22 cellular contexts compared by ENCODE assay signal in the genomic region with DNA sequence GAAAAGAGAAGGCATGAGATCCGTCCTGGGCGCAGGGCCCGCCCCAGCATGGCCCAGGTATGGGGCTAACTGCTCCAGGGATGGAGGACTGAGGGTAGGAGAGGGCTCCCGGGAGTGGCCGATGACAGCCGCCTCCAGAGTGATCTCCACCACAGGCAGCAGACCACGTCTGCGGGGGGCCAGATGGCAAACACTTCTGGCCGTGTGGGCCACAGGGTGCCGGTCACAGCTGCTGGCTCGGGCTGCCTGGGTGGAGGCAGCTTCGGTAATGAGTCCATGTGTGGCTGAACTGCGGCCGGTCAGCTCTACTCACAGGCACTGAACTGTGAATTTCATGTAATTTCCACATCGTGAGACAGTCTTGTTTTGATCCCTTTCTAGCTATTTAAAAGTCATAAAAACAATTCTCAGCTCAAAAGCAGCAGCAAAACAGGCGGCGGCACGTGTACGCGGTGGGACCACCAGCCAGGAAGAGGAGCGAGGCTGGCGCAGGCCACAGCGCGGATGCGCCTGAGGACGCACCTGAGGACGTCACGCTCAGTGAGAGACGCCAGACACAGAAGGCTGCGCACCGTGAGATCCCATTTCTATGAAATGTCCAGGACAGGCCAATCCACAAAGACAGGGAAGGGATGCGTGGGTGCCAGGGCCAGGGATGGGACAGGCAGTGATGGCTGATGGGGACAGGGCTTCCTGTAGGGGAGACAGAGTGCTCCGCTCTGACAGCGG. TPM values are rescaled to one million over a fixed set of nuclear protein-coding genes. Genes with fewer than 3 reads are reported as not detected.
DNase-seq lines count a peak whose midpoint lies in the region; ATAC-seq and TF ChIP-seq lines count a peak whose summit lies in the region.
"Had no signal": no experiment of that assay in that cellular context is flagged by ENCODE, and none has a peak within 500 bp of the region (broad histone marks: within the 10 kb centered on the region; RNA-seq: fewer than 3 reads in every experiment).

No MANE protein-coding gene starts in this region.

- peaks cover 29 to 83% (median 73%) of the 10 kb centered on the region in 11 experiments; a peak in 21 of 22 replicates for H4K20me1 ChIP-seq in BLaER1 treated with 17β-estradiol and CSF1 and Interleukin-3, amounts not matched to agents 10 nM and 100 nM

- no peak for TF ChIP-seq CTCF in activated B cell treated with CpG ODN at 0.5 μM for 24 hours (IDR thresholded peaks at IDR 0.05)

- H3K27ac Mint-ChIP-seq in activated B cell treated with CpG ODN at 0.5 μM for 24 hours: peak overlapping the region; percentile 86
- H3K27ac Mint-ChIP-seq in naive thymus-derived CD8-positive, alpha-beta T cell: peak overlapping the region in 7 of 10 donors; percentile 11 to 69 (median 63)

- H3K4me1 ChIP-seq in BLaER1 treated with 17β-estradiol and CSF1 and Interleukin-3, amounts not matched to agents 10 nM and 100 nM: peaks cover 49 to 88% (median 81%) of the 10 kb centered on the region in 10 experiments

- H3K27me3 Mint-ChIP-seq in activated B cell treated with CpG ODN at 0.5 μM for 24 hours: no peaks in the 10 kb centered on the region
- no peaks in the 10 kb centered on the region for H3K27me3 Mint-ChIP-seq in naive thymus-derived CD8-positive, alpha-beta T cell

- H3K9ac ChIP-seq in BLaER1 treated with 17β-estradiol and CSF1 and Interleukin-3, amounts not matched to agents 10 nM and 100 nM: peak overlapping the region in 10 of 11 experiments; percentile 5 to 98 (median 93); a peak in 18 of 22 replicates

- ATAC-seq in activated B cell treated with CpG ODN at 0.5 μM for 24 hours (ENCODE audit: low read depth): peak; percentile 12
- no peak for ATAC-seq in naive thymus-derived CD8-positive, alpha-beta T cell
- ATAC-seq: activated CD4-positive, CD25-positive, alpha-beta regulatory T cell treated with anti-CD3 and anti-CD28 coated beads, Interleukin-2, amount 50 U/mL, for 24 hours; gastrocnemius medialis; left lobe of liver had no signal

- intact Hi-C loops in activated B cell treated with CpG ODN at 0.5 μM for 24 hours (cut with micrococcal nuclease): loop anchor here (2.0 kb wide), 1 partner anchor 52 kb away; no protein-coding TSS in a partner anchor

- H3K27ac ChIP-seq in BLaER1 treated with 17β-estradiol and CSF1 and Interleukin-3, amounts not matched to agents 10 nM and 100 nM: peak overlapping the region in 8 of 11 experiments; percentile 1 to 98 (median 94); a peak in 17 of 22 replicates
- H3K27ac ChIP-seq: epithelial cell of prostate, gastrocnemius medialis, SJSA1, thoracic aorta had no signal

- H3K4me3 Mint-ChIP-seq in activated B cell treated with CpG ODN at 0.5 μM for 24 hours: peak overlapping the region; percentile 70
- peak overlapping the region in 3 of 10 donors; percentile 22 to 48 (median 28) for H3K4me3 Mint-ChIP-seq in naive thymus-derived CD8-positive, alpha-beta T cell

- H3K9me3 Mint-ChIP-seq in activated B cell treated with CpG ODN at 0.5 μM for 24 hours: no peaks in the 10 kb centered on the region
- no peaks in the 10 kb centered on the region for H3K9me3 Mint-ChIP-seq in naive thymus-derived CD8-positive, alpha-beta T cell

- peak overlapping the region; percentile 84 to 98 (median 97) for H3K4me2 ChIP-seq in BLaER1 treated with 17β-estradiol and CSF1 and Interleukin-3, amounts not matched to agents 10 nM and 100 nM

- H3K9me3 ChIP-seq in BLaER1 treated with 17β-estradiol and CSF1 and Interleukin-3, amounts not matched to agents 10 nM and 100 nM (replicated peaks in 1 of 11): no peaks in the 10 kb centered on the region
- H3K9me3 ChIP-seq: BE2C, gastrocnemius medialis, SJSA1, thoracic aorta had no signal

- peaks cover 55% of the 10 kb centered on the region for H3K4me1 Mint-ChIP-seq in activated B cell treated with CpG ODN at 0.5 μM for 24 hours
- peaks cover 18 to 44% (median 38%) of the 10 kb centered on the region in 4 donors for H3K4me1 Mint-ChIP-seq in naive thymus-derived CD8-positive, alpha-beta T cell

- peaks cover 0 to 17% (median 0%) of the 10 kb centered on the region in 11 experiments; a peak in 5 of 22 replicates for H3K27me3 ChIP-seq in BLaER1 treated with 17β-estradiol and CSF1 and Interleukin-3, amounts not matched to agents 10 nM and 100 nM
- H3K27me3 ChIP-seq: BE2C, gastrocnemius medialis, SJSA1 had no signal

- POLR2A ChIA-PET in activated B cell treated with CpG ODN at 0.5 μM for 24 hours (lab: Charles Lee): interaction anchor here (0.5 to 4.5 kb wide), 9 partner anchors 9 to 276 kb away, joined by 3 to 23 read pairs (median 5); no protein-coding TSS in a partner anchor
- POLR2A ChIA-PET in naive thymus-derived CD8-positive, alpha-beta T cell (lab: Charles Lee): interaction anchor here (1.3 to 2.9 kb wide), 3 partner anchors 15 to 54 kb away, joined by 3 to 13 read pairs (median 3); no protein-coding TSS in a partner anchor

- H3K36me3 ChIP-seq in BLaER1 treated with 17β-estradiol and CSF1 and Interleukin-3, amounts not matched to agents 10 nM and 100 nM: peaks cover 20 to 52% (median 30%) of the 10 kb centered on the region in 11 experiments; a peak in 21 of 22 replicates

- H3K36me3 Mint-ChIP-seq in activated B cell treated with CpG ODN at 0.5 μM for 24 hours (ENCODE audit: low read depth): peaks cover 51% of the 10 kb centered on the region
- H3K36me3 Mint-ChIP-seq in naive thymus-derived CD8-positive, alpha-beta T cell: peaks cover 0 to 40% (median 10%) of the 10 kb centered on the region in 3 donors

- H3K4me3 ChIP-seq in BLaER1 treated with 17β-estradiol and CSF1 and Interleukin-3, amounts not matched to agents 10 nM and 100 nM: peak overlapping the region in 9 of 10 experiments; percentile 38 to 93 (median 51); a peak in 17 of 20 replicates
- H3K4me3 ChIP-seq: gastrocnemius medialis, SJSA1, thoracic aorta had no signal

- CTCF ChIA-PET in activated B cell treated with CpG ODN at 0.5 μM for 24 hours (lab: Charles Lee): interaction anchor here (0.7 to 1.2 kb wide), 2 partner anchors 35 to 71 kb away, joined by 3 read pairs; no protein-coding TSS in a partner anchor

- peak; percentile 28 for DNase-seq in DMS79 (lab: John Stamatoyannopoulos, UW)
- DNase-seq in activated B cell treated with CpG ODN at 0.5 μM for 24 hours: no peak
- no peak for DNase-seq in naive thymus-derived CD8-positive, alpha-beta T cell
- DNase-seq in NOMO-1 treated with dmso at 0.1 percent for 144 hours (lab: John Stamatoyannopoulos, UW; ENCODE audit: unreplicated experiment): no peak
- no peak for DNase-seq in HT-29 (ENCODE audit: low spot score)
- no peak for DNase-seq in anterior cingulate cortex (lab: John Stamatoyannopoulos, UW)
- DNase-seq: BE2C; cortex of kidney; gastrocnemius medialis; NCI-H1930; stimulated activated CD4-positive, alpha-beta T cell treated with anti-CD3 and anti-CD28 coated beads, Interleukin-4, amount 100 ng/mL, for 24 hours; T-helper 9 cell had no signal

RNA-seq across cellular contexts. Expression of gene LSM7, which starts 4.0 kb away (rescaled TPM):
- total RNA-seq in activated B cell treated with CpG ODN at 0.5 μM for 24 hours: 149 and 152 TPM in 2 replicates
- 100 to 1,000 TPM in 1 of 2 experiments, 10 to 100 TPM in 1; 99.1 to 102 TPM for total RNA-seq in naive thymus-derived CD8-positive, alpha-beta T cell
- 100 to 1,000 TPM; 187 to 197 (median 196) TPM for polyA plus RNA-seq in naive thymus-derived CD8-positive, alpha-beta T cell
- 276 and 306 TPM in 2 replicates for total RNA-seq in HT-29 (2014; rRNA removed; shearing (Covaris generic))

RNA-seq across cellular contexts. Expression of gene SPPL2B, which starts 4.1 kb away (rescaled TPM):
- 112 and 142 TPM in 2 replicates for total RNA-seq in activated B cell treated with CpG ODN at 0.5 μM for 24 hours
- total RNA-seq in naive thymus-derived CD8-positive, alpha-beta T cell: 100 to 1,000 TPM; 166 to 175 TPM
- 10 to 100 TPM; 10.5 to 17.3 (median 11.0) TPM for polyA plus RNA-seq in naive thymus-derived CD8-positive, alpha-beta T cell
- 85.0 and 121 TPM in 2 replicates for total RNA-seq in HT-29 (2014; rRNA removed; shearing (Covaris generic))

RNA-seq across cellular contexts. Expression of gene LINGO3, which starts 16.4 kb away (rescaled TPM):
- 0.88 and 1.4 TPM in 2 replicates for total RNA-seq in activated B cell treated with CpG ODN at 0.5 μM for 24 hours
- total RNA-seq in naive thymus-derived CD8-positive, alpha-beta T cell: 1 to 10 TPM; 1.1 to 1.4 TPM
- polyA plus RNA-seq in naive thymus-derived CD8-positive, alpha-beta T cell: 1 to 10 TPM; 2.7 to 9.2 (median 5.1) TPM
- total RNA-seq in HT-29 (2014; rRNA removed; shearing (Covaris generic)): 0.20 TPM in 1 of 2 replicates, not detected in the other
- total RNA-seq: gastrocnemius medialis, left lobe of liver, MCF 10A, SJSA1, skeletal muscle tissue had no signal

RNA-seq across cellular contexts. Expression of gene TMPRSS9, which starts 35.7 kb away (rescaled TPM):
- not detected in 2 replicates for total RNA-seq in activated B cell treated with CpG ODN at 0.5 μM for 24 hours
- total RNA-seq in naive thymus-derived CD8-positive, alpha-beta T cell: not detected
- polyA plus RNA-seq in naive thymus-derived CD8-positive, alpha-beta T cell: not detected
- total RNA-seq in HT-29 (2014; rRNA removed; shearing (Covaris generic)): 0.31 TPM in 1 of 2 replicates, not detected in the other
- total RNA-seq: gastrocnemius medialis, MCF 10A, mucosa of gallbladder, SJSA1 had no signal

RNA-seq across cellular contexts. Expression of gene PEAK3, which starts 42.4 kb away (rescaled TPM):
- total RNA-seq in activated B cell treated with CpG ODN at 0.5 μM for 24 hours: 0.09 TPM in 1 of 2 replicates, not detected in the other
- under 1 TPM; 0.14 to 0.23 TPM for total RNA-seq in naive thymus-derived CD8-positive, alpha-beta T cell
- polyA plus RNA-seq in naive thymus-derived CD8-positive, alpha-beta T cell: under 1 TPM in 1 of 3 donors, not detected in 2; 0.15 TPM
- not detected in 2 replicates for total RNA-seq in HT-29 (2014; rRNA removed; shearing (Covaris generic))
- total RNA-seq: MCF 10A, NCI-H460, SJSA1, skeletal muscle tissue had no signal
